Comparison of ENCODE assay signal across 1 cellular context in the genomic region with DNA sequence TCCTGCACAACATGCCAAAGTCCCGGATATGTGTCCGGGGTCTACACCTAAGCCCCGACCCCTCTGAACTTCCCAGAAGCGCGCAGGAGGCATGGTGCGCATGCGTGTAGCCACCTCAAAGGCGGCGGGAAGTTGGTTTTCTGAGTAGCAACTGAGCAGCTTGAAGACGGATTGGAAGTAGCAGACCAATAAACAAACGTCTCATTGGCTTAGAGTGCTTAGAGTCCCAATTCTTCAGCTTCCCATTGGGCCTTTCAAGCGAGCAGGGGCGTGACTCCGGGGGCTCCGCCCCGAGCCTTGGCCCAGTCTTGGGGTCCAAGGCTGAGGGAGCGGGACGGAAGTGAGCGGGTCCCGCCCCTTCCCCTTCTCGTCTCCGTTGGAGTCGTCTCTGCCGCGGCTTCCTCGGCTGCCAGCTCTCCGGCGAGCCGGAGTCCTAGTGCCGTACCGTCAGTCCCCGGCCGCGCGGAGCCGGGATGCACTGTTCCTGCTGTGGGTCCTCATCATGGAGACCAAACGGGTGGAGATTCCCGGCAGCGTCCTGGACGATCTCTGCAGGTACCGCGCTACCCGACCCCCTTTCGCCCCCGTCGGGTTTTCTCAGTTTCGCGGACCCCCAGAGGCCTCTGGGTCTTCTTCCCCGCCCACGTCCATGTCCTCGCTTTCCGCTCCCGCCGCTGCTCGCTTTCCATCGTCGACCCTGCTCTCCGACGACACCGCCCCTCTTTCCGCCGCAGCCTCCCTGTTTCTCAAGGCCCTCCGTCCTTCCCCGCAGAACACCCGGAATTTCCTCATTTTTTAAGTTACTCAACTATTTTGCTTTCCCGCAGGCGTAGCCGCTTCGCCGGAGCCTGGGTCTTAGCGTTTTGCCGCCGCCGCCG.
A peak's percentile ranks its signal among the peaks of the same experiment; 100 is the strongest.
TF ChIP-seq lines count a peak whose summit lies in the region.

TSS of gene DCP2 (plus strand) at position 367 of the 878 bp plus-strand sequence. CDS start at position 503, 136 bp downstream.

TF ChIP-seq in HEK293, 187 proteins besides CTCF, POLR2A, EP300 and RAD21 (continued from another document and continues in another):
- TF ChIP-seq ZNF692 (tag by site-specific recombination; IDR thresholded peaks at IDR 0.05) (peak; percentile 81; the same call in 1 of the 2 replicates), SP7 (tag by site-specific recombination; IDR thresholded peaks at IDR 0.05) (peak; percentile 65), ZNF211 (tag by site-specific recombination; IDR thresholded peaks at IDR 0.05; ENCODE audit: low read depth) (no peak), KLF16 (tag by site-specific recombination; IDR thresholded peaks at IDR 0.05) (peak; percentile 83; the same call in 1 of the 2 replicates), ZNF548 (tag by site-specific recombination; IDR thresholded peaks at IDR 0.05) (no peak), EGR2 (tag by site-specific recombination; IDR thresholded peaks at IDR 0.05; ENCODE audit: low read depth) (peak; percentile 80), OVOL3 (tag by site-specific recombination; IDR thresholded peaks at IDR 0.05) (peak; percentile 66; the same call in 1 of the 2 replicates), ZNF416 (tag by site-specific recombination; IDR thresholded peaks at IDR 0.05) (no peak), ZNF174 (tag by site-specific recombination; IDR thresholded peaks at IDR 0.05) (no peak), ZSCAN23 (tag by site-specific recombination; IDR thresholded peaks at IDR 0.05) (no peak), ZNF202 (tag by site-specific recombination; IDR thresholded peaks at IDR 0.05; ENCODE audit: borderline replicate concordance) (no peak), HOXA7 (CRISPR knock-in tag; IDR thresholded peaks at IDR 0.05; ENCODE audit: borderline replicate concordance) (no peak), ZSCAN4 (tag by site-specific recombination; IDR thresholded peaks at IDR 0.05) (no peak), ZXDB (tag by site-specific recombination; IDR thresholded peaks at IDR 0.05) (peak; percentile 65), BCL11A (tag by site-specific recombination; IDR thresholded peaks at IDR 0.05; ENCODE audit: low read depth) (no peak), ZNF501 (tag by site-specific recombination; IDR thresholded peaks at IDR 0.05) (peak; percentile 87), ZNF138 (tag by site-specific recombination; IDR thresholded peaks at IDR 0.05; ENCODE audit: borderline replicate concordance) (no peak), ZNF629 (tag by site-specific recombination; IDR thresholded peaks at IDR 0.05) (peak; percentile 65), ZNF488 (tag by site-specific recombination; IDR thresholded peaks at IDR 0.05) (no peak), ZNF660 (tag by site-specific recombination; IDR thresholded peaks at IDR 0.05) (no peak), TRIM28 (IDR thresholded peaks at IDR 0.05; ENCODE audit: borderline replicate concordance, low read length) (no peak), SCRT2 (tag by site-specific recombination; IDR thresholded peaks at IDR 0.05) (no peak), ZNF658 (tag by site-specific recombination; IDR thresholded peaks at IDR 0.05) (no peak), YY2 (tag by site-specific recombination; IDR thresholded peaks at IDR 0.05) (no peak), PRDM4 (tag by site-specific recombination; IDR thresholded peaks at IDR 0.05) (peak; percentile 98), ZNF354C (tag by site-specific recombination; IDR thresholded peaks at IDR 0.05; ENCODE audit: borderline replicate concordance, low read depth) (no peak), ZNF707 (tag by site-specific recombination; IDR thresholded peaks at IDR 0.05) (no peak), ZNF830 (tag by site-specific recombination; IDR thresholded peaks at IDR 0.05; ENCODE audit: low read depth) (no peak), ZNF76 (tag by site-specific recombination; IDR thresholded peaks at IDR 0.05; ENCODE audit: borderline replicate concordance, low read depth) (peak; percentile 85), ZNF404 (tag by site-specific recombination; IDR thresholded peaks at IDR 0.05) (no peak), MZF1 (tag by site-specific recombination; IDR thresholded peaks at IDR 0.05; ENCODE audit: borderline replicate concordance) (peak; percentile 65; the same call in 1 of the 2 replicates), ZNF114 (tag by site-specific recombination; IDR thresholded peaks at IDR 0.05) (no peak), ZNF626 (tag by site-specific recombination; IDR thresholded peaks at IDR 0.05) (no peak)
- TF ChIP-seq, protein P1, sequence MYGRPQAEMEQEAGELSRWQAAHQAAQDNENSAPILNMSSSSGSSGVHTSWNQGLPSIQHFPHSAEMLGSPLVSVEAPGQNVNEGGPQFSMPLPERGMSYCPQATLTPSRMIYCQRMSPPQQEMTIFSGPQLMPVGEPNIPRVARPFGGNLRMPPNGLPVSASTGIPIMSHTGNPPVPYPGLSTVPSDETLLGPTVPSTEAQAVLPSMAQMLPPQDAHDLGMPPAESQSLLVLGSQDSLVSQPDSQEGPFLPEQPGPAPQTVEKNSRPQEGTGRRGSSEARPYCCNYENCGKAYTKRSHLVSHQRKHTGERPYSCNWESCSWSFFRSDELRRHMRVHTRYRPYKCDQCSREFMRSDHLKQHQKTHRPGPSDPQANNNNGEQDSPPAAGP (tag by site-specific recombination; IDR thresholded peaks at IDR 0.05), result peak; percentile 61; the same call in 1 of the 2 replicates
- TF ChIP-seq, protein P2, sequence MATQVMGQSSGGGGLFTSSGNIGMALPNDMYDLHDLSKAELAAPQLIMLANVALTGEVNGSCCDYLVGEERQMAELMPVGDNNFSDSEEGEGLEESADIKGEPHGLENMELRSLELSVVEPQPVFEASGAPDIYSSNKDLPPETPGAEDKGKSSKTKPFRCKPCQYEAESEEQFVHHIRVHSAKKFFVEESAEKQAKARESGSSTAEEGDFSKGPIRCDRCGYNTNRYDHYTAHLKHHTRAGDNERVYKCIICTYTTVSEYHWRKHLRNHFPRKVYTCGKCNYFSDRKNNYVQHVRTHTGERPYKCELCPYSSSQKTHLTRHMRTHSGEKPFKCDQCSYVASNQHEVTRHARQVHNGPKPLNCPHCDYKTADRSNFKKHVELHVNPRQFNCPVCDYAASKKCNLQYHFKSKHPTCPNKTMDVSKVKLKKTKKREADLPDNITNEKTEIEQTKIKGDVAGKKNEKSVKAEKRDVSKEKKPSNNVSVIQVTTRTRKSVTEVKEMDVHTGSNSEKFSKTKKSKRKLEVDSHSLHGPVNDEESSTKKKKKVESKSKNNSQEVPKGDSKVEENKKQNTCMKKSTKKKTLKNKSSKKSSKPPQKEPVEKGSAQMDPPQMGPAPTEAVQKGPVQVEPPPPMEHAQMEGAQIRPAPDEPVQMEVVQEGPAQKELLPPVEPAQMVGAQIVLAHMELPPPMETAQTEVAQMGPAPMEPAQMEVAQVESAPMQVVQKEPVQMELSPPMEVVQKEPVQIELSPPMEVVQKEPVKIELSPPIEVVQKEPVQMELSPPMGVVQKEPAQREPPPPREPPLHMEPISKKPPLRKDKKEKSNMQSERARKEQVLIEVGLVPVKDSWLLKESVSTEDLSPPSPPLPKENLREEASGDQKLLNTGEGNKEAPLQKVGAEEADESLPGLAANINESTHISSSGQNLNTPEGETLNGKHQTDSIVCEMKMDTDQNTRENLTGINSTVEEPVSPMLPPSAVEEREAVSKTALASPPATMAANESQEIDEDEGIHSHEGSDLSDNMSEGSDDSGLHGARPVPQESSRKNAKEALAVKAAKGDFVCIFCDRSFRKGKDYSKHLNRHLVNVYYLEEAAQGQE (tag by site-specific recombination; IDR thresholded peaks at IDR 0.05), result no peak
- TF ChIP-seq, protein P3, sequence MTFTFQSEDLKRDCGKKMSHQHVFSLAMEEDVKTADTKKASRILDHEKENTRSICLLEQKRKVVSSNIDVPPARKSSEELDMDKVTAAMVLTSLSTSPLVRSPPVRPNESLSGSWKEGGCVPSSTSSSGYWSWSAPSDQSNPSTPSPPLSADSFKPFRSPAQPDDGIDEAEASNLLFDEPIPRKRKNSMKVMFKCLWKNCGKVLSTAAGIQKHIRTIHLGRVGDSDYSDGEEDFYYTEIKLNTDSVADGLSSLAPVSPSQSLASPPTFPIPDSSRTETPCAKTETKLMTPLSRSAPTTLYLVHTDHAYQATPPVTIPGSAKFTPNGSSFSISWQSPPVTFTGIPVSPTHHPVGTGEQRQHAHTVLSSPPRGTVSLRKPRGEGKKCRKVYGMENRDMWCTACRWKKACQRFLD (tag by site-specific recombination; IDR thresholded peaks at IDR 0.05), result no peak
- TF ChIP-seq, protein P4, sequence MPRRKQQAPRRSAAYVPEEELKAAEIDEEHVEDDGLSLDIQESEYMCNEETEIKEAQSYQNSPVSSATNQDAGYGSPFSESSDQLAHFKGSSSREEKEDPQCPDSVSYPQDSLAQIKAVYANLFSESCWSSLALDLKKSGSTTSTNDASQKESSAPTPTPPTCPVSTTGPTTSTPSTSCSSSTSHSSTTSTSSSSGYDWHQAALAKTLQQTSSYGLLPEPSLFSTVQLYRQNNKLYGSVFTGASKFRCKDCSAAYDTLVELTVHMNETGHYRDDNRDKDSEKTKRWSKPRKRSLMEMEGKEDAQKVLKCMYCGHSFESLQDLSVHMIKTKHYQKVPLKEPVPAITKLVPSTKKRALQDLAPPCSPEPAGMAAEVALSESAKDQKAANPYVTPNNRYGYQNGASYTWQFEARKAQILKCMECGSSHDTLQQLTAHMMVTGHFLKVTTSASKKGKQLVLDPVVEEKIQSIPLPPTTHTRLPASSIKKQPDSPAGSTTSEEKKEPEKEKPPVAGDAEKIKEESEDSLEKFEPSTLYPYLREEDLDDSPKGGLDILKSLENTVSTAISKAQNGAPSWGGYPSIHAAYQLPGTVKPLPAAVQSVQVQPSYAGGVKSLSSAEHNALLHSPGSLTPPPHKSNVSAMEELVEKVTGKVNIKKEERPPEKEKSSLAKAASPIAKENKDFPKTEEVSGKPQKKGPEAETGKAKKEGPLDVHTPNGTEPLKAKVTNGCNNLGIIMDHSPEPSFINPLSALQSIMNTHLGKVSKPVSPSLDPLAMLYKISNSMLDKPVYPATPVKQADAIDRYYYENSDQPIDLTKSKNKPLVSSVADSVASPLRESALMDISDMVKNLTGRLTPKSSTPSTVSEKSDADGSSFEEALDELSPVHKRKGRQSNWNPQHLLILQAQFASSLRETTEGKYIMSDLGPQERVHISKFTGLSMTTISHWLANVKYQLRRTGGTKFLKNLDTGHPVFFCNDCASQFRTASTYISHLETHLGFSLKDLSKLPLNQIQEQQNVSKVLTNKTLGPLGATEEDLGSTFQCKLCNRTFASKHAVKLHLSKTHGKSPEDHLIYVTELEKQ (tag by site-specific recombination; IDR thresholded peaks at IDR 0.05; ENCODE audit: borderline replicate concordance), result 0 out of 2 replicates have a peak, but pooled peaks have one; percentile 48
